1 cellular context compared by ENCODE assay signal in the genomic region with DNA sequence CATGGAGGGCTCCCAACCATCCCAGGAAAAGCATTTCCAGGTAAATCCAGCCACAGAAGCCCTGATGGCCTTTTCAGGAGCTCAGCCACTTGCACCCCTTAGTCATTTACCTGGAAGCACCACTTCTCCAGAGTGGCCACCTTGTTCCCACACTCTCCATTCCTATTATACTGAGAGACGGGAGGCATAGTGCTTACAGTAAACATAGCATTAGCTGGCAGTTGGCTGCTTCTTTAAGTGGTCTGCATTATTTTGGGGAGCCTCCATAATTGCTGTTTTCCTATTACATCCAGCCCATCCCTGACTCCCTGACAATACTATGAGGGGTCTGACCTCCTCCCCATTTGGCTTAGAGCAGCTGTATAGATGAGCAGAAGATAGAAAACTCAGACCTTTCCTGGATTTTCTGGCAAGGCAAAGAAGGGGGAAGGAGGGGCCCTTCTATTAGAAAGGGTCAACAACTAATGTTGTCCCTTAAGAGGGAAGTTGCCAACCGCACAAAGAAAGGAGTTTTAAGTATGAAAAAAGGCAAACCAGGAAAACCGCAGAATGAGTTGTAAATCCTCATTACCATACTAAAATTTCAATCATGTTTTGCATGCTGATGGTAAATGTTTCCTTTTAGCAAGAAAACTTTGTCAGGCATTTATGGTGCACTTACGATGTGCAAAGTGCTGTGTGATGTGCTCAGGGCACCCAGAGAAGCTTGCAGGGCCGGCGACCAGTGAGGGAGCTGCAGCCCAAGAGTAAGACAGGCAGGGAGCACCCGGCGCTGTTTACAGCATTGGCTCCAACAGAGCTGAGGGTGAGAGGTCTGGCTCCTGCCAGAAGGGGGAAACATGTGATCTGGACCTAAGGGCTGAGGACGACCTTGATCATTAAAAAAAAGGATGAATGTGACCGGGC.
TF ChIP-seq lines count a peak whose summit lies in the region.

No MANE protein-coding gene starts in this region.

TF ChIP-seq in GM12878, 131 proteins besides CTCF, POLR2A, EP300 and RAD21 (continued from another document):
- TF ChIP-seq, protein P1, sequence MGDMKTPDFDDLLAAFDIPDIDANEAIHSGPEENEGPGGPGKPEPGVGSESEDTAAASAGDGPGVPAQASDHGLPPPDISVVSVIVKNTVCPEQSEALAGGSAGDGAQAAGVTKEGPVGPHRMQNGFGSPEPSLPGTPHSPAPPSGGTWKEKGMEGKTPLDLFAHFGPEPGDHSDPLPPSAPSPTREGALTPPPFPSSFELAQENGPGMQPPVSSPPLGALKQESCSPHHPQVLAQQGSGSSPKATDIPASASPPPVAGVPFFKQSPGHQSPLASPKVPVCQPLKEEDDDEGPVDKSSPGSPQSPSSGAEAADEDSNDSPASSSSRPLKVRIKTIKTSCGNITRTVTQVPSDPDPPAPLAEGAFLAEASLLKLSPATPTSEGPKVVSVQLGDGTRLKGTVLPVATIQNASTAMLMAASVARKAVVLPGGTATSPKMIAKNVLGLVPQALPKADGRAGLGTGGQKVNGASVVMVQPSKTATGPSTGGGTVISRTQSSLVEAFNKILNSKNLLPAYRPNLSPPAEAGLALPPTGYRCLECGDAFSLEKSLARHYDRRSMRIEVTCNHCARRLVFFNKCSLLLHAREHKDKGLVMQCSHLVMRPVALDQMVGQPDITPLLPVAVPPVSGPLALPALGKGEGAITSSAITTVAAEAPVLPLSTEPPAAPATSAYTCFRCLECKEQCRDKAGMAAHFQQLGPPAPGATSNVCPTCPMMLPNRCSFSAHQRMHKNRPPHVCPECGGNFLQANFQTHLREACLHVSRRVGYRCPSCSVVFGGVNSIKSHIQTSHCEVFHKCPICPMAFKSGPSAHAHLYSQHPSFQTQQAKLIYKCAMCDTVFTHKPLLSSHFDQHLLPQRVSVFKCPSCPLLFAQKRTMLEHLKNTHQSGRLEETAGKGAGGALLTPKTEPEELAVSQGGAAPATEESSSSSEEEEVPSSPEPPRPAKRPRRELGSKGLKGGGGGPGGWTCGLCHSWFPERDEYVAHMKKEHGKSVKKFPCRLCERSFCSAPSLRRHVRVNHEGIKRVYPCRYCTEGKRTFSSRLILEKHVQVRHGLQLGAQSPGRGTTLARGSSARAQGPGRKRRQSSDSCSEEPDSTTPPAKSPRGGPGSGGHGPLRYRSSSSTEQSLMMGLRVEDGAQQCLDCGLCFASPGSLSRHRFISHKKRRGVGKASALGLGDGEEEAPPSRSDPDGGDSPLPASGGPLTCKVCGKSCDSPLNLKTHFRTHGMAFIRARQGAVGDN (IDR thresholded peaks at IDR 0.05), result no peak
- TF ChIP-seq NFYA (IDR thresholded peaks at IDR 0.05; ENCODE audit: borderline replicate concordance, low read depth, low read length) (no peak), WRNIP1 (IDR thresholded peaks at IDR 0.05; ENCODE audit: borderline replicate concordance, low read depth, low read length) (no peak), CREM (IDR thresholded peaks at IDR 0.05; ENCODE audit: low read depth) (no peak), IKZF1 (conservative IDR thresholded peaks at IDR 0.05) (no peak), GATAD2B (conservative IDR thresholded peaks at IDR 0.05; ENCODE audit: low read depth) (no peak), PML (IDR thresholded peaks at IDR 0.05; ENCODE audit: low read length) (no peak)
- TF ChIP-seq, protein P2, sequence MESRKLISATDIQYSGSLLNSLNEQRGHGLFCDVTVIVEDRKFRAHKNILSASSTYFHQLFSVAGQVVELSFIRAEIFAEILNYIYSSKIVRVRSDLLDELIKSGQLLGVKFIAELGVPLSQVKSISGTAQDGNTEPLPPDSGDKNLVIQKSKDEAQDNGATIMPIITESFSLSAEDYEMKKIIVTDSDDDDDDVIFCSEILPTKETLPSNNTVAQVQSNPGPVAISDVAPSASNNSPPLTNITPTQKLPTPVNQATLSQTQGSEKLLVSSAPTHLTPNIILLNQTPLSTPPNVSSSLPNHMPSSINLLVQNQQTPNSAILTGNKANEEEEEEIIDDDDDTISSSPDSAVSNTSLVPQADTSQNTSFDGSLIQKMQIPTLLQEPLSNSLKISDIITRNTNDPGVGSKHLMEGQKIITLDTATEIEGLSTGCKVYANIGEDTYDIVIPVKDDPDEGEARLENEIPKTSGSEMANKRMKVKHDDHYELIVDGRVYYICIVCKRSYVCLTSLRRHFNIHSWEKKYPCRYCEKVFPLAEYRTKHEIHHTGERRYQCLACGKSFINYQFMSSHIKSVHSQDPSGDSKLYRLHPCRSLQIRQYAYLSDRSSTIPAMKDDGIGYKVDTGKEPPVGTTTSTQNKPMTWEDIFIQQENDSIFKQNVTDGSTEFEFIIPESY (IDR thresholded peaks at IDR 0.05), result no peak
- TF ChIP-seq, protein P3, sequence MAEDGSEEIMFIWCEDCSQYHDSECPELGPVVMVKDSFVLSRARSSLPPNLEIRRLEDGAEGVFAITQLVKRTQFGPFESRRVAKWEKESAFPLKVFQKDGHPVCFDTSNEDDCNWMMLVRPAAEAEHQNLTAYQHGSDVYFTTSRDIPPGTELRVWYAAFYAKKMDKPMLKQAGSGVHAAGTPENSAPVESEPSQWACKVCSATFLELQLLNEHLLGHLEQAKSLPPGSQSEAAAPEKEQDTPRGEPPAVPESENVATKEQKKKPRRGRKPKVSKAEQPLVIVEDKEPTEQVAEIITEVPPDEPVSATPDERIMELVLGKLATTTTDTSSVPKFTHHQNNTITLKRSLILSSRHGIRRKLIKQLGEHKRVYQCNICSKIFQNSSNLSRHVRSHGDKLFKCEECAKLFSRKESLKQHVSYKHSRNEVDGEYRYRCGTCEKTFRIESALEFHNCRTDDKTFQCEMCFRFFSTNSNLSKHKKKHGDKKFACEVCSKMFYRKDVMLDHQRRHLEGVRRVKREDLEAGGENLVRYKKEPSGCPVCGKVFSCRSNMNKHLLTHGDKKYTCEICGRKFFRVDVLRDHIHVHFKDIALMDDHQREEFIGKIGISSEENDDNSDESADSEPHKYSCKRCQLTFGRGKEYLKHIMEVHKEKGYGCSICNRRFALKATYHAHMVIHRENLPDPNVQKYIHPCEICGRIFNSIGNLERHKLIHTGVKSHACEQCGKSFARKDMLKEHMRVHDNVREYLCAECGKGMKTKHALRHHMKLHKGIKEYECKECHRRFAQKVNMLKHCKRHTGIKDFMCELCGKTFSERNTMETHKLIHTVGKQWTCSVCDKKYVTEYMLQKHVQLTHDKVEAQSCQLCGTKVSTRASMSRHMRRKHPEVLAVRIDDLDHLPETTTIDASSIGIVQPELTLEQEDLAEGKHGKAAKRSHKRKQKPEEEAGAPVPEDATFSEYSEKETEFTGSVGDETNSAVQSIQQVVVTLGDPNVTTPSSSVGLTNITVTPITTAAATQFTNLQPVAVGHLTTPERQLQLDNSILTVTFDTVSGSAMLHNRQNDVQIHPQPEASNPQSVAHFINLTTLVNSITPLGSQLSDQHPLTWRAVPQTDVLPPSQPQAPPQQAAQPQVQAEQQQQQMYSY (CRISPR knock-in tag; IDR thresholded peaks at IDR 0.05), result no peak
- TF ChIP-seq, protein P4, sequence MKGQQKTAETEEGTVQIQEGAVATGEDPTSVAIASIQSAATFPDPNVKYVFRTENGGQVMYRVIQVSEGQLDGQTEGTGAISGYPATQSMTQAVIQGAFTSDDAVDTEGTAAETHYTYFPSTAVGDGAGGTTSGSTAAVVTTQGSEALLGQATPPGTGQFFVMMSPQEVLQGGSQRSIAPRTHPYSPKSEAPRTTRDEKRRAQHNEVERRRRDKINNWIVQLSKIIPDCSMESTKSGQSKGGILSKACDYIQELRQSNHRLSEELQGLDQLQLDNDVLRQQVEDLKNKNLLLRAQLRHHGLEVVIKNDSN (IDR thresholded peaks at IDR 0.05; ENCODE audit: borderline replicate concordance, extremely low read length, insufficient read depth, low read depth, low read length), result no peak
- TF ChIP-seq, protein P5, sequence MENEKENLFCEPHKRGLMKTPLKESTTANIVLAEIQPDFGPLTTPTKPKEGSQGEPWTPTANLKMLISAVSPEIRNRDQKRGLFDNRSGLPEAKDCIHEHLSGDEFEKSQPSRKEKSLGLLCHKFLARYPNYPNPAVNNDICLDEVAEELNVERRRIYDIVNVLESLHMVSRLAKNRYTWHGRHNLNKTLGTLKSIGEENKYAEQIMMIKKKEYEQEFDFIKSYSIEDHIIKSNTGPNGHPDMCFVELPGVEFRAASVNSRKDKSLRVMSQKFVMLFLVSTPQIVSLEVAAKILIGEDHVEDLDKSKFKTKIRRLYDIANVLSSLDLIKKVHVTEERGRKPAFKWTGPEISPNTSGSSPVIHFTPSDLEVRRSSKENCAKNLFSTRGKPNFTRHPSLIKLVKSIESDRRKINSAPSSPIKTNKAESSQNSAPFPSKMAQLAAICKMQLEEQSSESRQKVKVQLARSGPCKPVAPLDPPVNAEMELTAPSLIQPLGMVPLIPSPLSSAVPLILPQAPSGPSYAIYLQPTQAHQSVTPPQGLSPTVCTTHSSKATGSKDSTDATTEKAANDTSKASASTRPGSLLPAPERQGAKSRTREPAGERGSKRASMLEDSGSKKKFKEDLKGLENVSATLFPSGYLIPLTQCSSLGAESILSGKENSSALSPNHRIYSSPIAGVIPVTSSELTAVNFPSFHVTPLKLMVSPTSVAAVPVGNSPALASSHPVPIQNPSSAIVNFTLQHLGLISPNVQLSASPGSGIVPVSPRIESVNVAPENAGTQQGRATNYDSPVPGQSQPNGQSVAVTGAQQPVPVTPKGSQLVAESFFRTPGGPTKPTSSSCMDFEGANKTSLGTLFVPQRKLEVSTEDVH (IDR thresholded peaks at IDR 0.05; ENCODE audit: low read depth, partially characterized antibody), result no peak
- TF ChIP-seq, protein P6, sequence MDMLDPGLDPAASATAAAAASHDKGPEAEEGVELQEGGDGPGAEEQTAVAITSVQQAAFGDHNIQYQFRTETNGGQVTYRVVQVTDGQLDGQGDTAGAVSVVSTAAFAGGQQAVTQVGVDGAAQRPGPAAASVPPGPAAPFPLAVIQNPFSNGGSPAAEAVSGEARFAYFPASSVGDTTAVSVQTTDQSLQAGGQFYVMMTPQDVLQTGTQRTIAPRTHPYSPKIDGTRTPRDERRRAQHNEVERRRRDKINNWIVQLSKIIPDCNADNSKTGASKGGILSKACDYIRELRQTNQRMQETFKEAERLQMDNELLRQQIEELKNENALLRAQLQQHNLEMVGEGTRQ (IDR thresholded peaks at IDR 0.05; ENCODE audit: borderline replicate concordance, low read depth, low read length), result no peak
